Comparison of ENCODE assay signal across 25 cellular contexts in genomic region chr11:25615841-25616240, GRCh38.
"Had no signal": no experiment of that assay in that cellular context is flagged by ENCODE, and none has a peak within 500 bp of the region (broad histone marks: within the 10 kb centered on the region; RNA-seq: fewer than 3 reads in every experiment).

No MANE protein-coding gene starts in this region.

- DNase-seq: naive thymus-derived CD8-positive, alpha-beta T cell; nephron progenitor cell; pancreas; right cardiac atrium; right lobe of liver; sigmoid colon; small intestine; stimulated activated CD4-positive, alpha-beta T cell treated with anti-CD3 and anti-CD28 coated beads, Interleukin-15, amount 100 ng/mL, for 24 hours; stimulated activated CD4-positive, alpha-beta T cell treated with anti-CD3 and anti-CD28 coated beads, Interleukin-2, amount 100 ng/mL, for 24 hours; stimulated activated CD4-positive, alpha-beta T cell treated with anti-CD3 and anti-CD28 coated beads, Interleukin-2, amount 100 ng/mL, for 48 hours; stimulated activated CD4-positive, alpha-beta T cell treated with anti-CD3 and anti-CD28 coated beads, Interleukin-4, amount 100 ng/mL, for 24 hours; stimulated activated naive B cell treated with anti-CD40 and anti-IgM and Interleukin-4, amounts not matched to agents 10 μg/mL and 1 μg/mL and 100 μg/mL, for 72 hours; stimulated activated naive CD4-positive, alpha-beta T cell treated with Interleukin-2 at 50 U/mL for 16 hours; stomach; thyroid gland; upper lobe of left lung had no signal

- H3K27me3 ChIP-seq: neutrophil, pancreas, right lobe of liver, sigmoid colon, stomach, thyroid gland, tibial nerve, upper lobe of left lung, vagina had no signal

- H3K27me3 Mint-ChIP-seq: naive thymus-derived CD8-positive, alpha-beta T cell; natural killer cell treated with Interleukin-12 subunit alpha and Interleukin-12 subunit beta and Interleukin-15 and Interleukin-18, amount 100 ng/mL, for 72 hours; stimulated activated naive B cell treated with anti-CD40 and anti-IgM and Interleukin-4, amounts not matched to agents 10 μg/mL and 1 μg/mL and 100 μg/mL, for 72 hours; stimulated activated naive CD8-positive, alpha-beta T cell treated with anti-CD3 and anti-CD28 coated beads, Interleukin-15, Interleukin-2, amounts not matched to agents 100 ng/mL and 50 ng/mL, for 24 hours had no signal

- H3K27ac Mint-ChIP-seq: naive thymus-derived CD8-positive, alpha-beta T cell; natural killer cell treated with Interleukin-12 subunit alpha and Interleukin-12 subunit beta and Interleukin-15 and Interleukin-18, amount 100 ng/mL, for 72 hours; nephron progenitor cell; stimulated activated effector memory CD8-positive, alpha-beta T cell treated with anti-CD3 and anti-CD28 coated beads, Interleukin-12 subunit alpha, Interleukin-12 subunit beta, amount 100 ng/mL, for 72 hours; stimulated activated naive B cell treated with anti-CD40 and anti-IgM and Interleukin-4, amounts not matched to agents 10 μg/mL and 1 μg/mL and 100 μg/mL, for 72 hours; stimulated activated naive CD8-positive, alpha-beta T cell treated with anti-CD3 and anti-CD28 coated beads, Interleukin-15, Interleukin-2, amounts not matched to agents 100 ng/mL and 50 ng/mL, for 24 hours had no signal

- H3K4me1 Mint-ChIP-seq: naive thymus-derived CD8-positive, alpha-beta T cell; nephron progenitor cell; neural crest cell; stimulated activated effector memory CD8-positive, alpha-beta T cell treated with anti-CD3 and anti-CD28 coated beads, Interleukin-12 subunit alpha, Interleukin-12 subunit beta, amount 100 ng/mL, for 72 hours; stimulated activated naive B cell treated with anti-CD40 and anti-IgM and Interleukin-4, amounts not matched to agents 10 μg/mL and 1 μg/mL and 100 μg/mL, for 72 hours had no signal

- ATAC-seq: naive thymus-derived CD8-positive, alpha-beta T cell; natural killer cell treated with Interleukin-12 subunit alpha and Interleukin-12 subunit beta and Interleukin-15 and Interleukin-18, amount 100 ng/mL, for 72 hours; pancreas; right cardiac atrium; right lobe of liver; stimulated activated effector memory CD8-positive, alpha-beta T cell treated with anti-CD3 and anti-CD28 coated beads, Interleukin-12 subunit alpha, Interleukin-12 subunit beta, amount 100 ng/mL, for 72 hours; stimulated activated naive B cell treated with anti-CD40 and anti-IgM and Interleukin-4, amounts not matched to agents 10 μg/mL and 1 μg/mL and 100 μg/mL, for 72 hours had no signal

- H3K4me3 ChIP-seq: pancreas, prostate gland, right lobe of liver, sigmoid colon, stomach, thoracic aorta, thyroid gland, tibial nerve, upper lobe of left lung, vagina had no signal

- H3K4me3 Mint-ChIP-seq: naive thymus-derived CD8-positive, alpha-beta T cell; natural killer cell treated with Interleukin-12 subunit alpha and Interleukin-12 subunit beta and Interleukin-15 and Interleukin-18, amount 100 ng/mL, for 72 hours; nephron progenitor cell; neural crest cell; stimulated activated effector memory CD8-positive, alpha-beta T cell treated with anti-CD3 and anti-CD28 coated beads, Interleukin-12 subunit alpha, Interleukin-12 subunit beta, amount 100 ng/mL, for 72 hours; stimulated activated naive B cell treated with anti-CD40 and anti-IgM and Interleukin-4, amounts not matched to agents 10 μg/mL and 1 μg/mL and 100 μg/mL, for 72 hours; stimulated activated naive CD8-positive, alpha-beta T cell treated with anti-CD3 and anti-CD28 coated beads, Interleukin-15, Interleukin-2, amounts not matched to agents 100 ng/mL and 50 ng/mL, for 24 hours had no signal

- H3K36me3 Mint-ChIP-seq: stimulated activated effector memory CD8-positive, alpha-beta T cell treated with anti-CD3 and anti-CD28 coated beads, Interleukin-12 subunit alpha, Interleukin-12 subunit beta, amount 100 ng/mL, for 72 hours; stimulated activated naive B cell treated with anti-CD40 and anti-IgM and Interleukin-4, amounts not matched to agents 10 μg/mL and 1 μg/mL and 100 μg/mL, for 72 hours had no signal

- H3K4me1 ChIP-seq: pancreas, prostate gland, right lobe of liver, sigmoid colon, stomach, thyroid gland, tibial nerve, upper lobe of left lung, vagina had no signal

- H3K36me3 ChIP-seq: neutrophil, pancreas, prostate gland, right lobe of liver, sigmoid colon, stomach, thoracic aorta, thyroid gland, tibial nerve, upper lobe of left lung, vagina had no signal

- H3K27ac ChIP-seq: neutrophil, pancreas, prostate gland, right lobe of liver, sigmoid colon, stomach, thoracic aorta, thyroid gland, tibial nerve, upper lobe of left lung, vagina had no signal
